ENCODE assay signal across 33 cellular contexts in the genomic region with DNA sequence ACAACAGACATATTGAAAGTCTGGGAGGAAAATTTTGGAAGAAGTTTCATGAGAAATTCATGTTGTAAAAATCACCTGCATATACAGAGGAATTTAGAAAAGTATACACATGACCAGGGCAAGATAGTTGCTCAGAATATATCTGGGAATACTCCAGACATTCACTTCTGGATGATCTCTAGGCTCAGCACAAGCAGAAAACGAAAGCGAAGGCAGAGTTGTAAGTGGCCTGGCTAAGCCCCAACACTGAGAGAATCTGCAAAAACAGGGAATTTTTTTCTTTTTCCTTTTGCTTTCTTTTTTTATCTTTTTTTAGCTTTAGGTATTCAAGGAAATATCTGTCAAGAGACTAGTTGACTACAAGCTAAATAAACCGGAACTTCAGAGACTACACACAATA.
"Had no signal": no experiment of that assay in that cellular context is flagged by ENCODE, and none has a peak within 500 bp of the region (broad histone marks: within the 10 kb centered on the region; RNA-seq: fewer than 3 reads in every experiment).

No MANE protein-coding gene starts in this region.

- H3K9me3 Mint-ChIP-seq: activated CD4-positive, alpha-beta memory T cell treated with anti-CD3 and anti-CD28 coated beads, Interleukin-2, amount 10 ng/mL, durations not matched to agents 7 days and 5 days had no signal

- DNase-seq: activated CD4-positive, alpha-beta memory T cell treated with anti-CD3 and anti-CD28 coated beads, Interleukin-2, amount 10 ng/mL, durations not matched to agents 7 days and 5 days; activated CD4-positive, alpha-beta T cell treated with anti-CD3 and anti-CD28 coated beads for 1 hour; activated CD4-positive, alpha-beta T cell treated with anti-CD3 and anti-CD28 coated beads for 48 hours; activated CD4-positive, CD25-positive, alpha-beta regulatory T cell; activated CD8-positive, alpha-beta memory T cell treated with anti-CD3 and anti-CD28 coated beads for 24 hours; activated CD8-positive, alpha-beta memory T cell treated with anti-CD3 and anti-CD28 coated beads, Interleukin-2, amount 10 ng/mL, durations not matched to agents 7 days and 5 days; activated CD8-positive, alpha-beta memory T cell treated with anti-CD3 and anti-CD28 coated beads, Interleukin-2, amount 50 U/mL, for 48 hours; activated effector memory CD4-positive, alpha-beta T cell treated with anti-CD3 and anti-CD28 coated beads, Interleukin-2, amount 50 U/mL, for 16 hours; activated naive CD4-positive, alpha-beta T cell; activated naive CD4-positive, alpha-beta T cell treated with anti-CD3 and anti-CD28 coated beads, Interleukin-2, amount 50 U/mL, for 16 hours; activated naive CD8-positive, alpha-beta T cell treated with anti-CD3 and anti-CD28 coated beads for 36 hours; activated T-cell treated with anti-CD3 and anti-CD28 coated beads, Interleukin-2, amount 50 U/mL, for 72 hours; amygdala; body of pancreas; NCI-H1105; NCI-H1417 treated with DMSO at 0.1 percent for 48 hours; NCI-H1930; NCI-H2081 treated with DMSO at 0.1 percent for 48 hours; NCI-H226; NCI-H446 treated with DMSO at 0.1 percent for 48 hours; NCI-H524; NCI-H69; NCI-H82; SHP77; SJCRH30; T1000; WERI-Rb-1 had no signal

- H3K36me3 Mint-ChIP-seq: activated CD8-positive, alpha-beta memory T cell treated with anti-CD3 and anti-CD28 coated beads, Interleukin-2, amount 10 ng/mL, durations not matched to agents 7 days and 5 days; activated naive CD8-positive, alpha-beta T cell treated with anti-CD3 and anti-CD28 coated beads for 36 hours had no signal

- H3K4me3 Mint-ChIP-seq: activated CD4-positive, alpha-beta memory T cell treated with anti-CD3 and anti-CD28 coated beads, Interleukin-2, amount 10 ng/mL, durations not matched to agents 7 days and 5 days; activated CD8-positive, alpha-beta memory T cell treated with anti-CD3 and anti-CD28 coated beads, Interleukin-2, amount 10 ng/mL, durations not matched to agents 7 days and 5 days; activated naive CD8-positive, alpha-beta T cell treated with anti-CD3 and anti-CD28 coated beads for 36 hours; activated T-cell treated with anti-CD3 and anti-CD28 coated beads, Interleukin-2, amount 50 U/mL, for 72 hours; activated T-helper 17 cell treated with anti-CD3 and anti-CD28 coated beads, Interleukin-2, amount 50 U/mL, for 72 hours had no signal

- H3K27me3 ChIP-seq: ascending aorta, body of pancreas, SJCRH30 had no signal

- FAIRE-seq: K562 had no signal

- H3K36me3 ChIP-seq: ascending aorta, breast epithelium, SJCRH30, WERI-Rb-1 had no signal

- ATAC-seq: activated CD8-positive, alpha-beta memory T cell treated with anti-CD3 and anti-CD28 coated beads, Interleukin-2, amount 10 ng/mL, durations not matched to agents 7 days and 5 days; activated T-cell treated with anti-CD3 and anti-CD28 coated beads, Interleukin-2, amount 50 U/mL, for 72 hours; activated T-helper 17 cell treated with anti-CD3 and anti-CD28 coated beads, Interleukin-2, amount 50 U/mL, for 72 hours; body of pancreas; K562; Panc1 had no signal

- H3K27ac ChIP-seq: ascending aorta, body of pancreas, breast epithelium, SJCRH30, SK-N-MC, WERI-Rb-1 had no signal

- H3K27ac Mint-ChIP-seq: activated CD4-positive, alpha-beta memory T cell treated with anti-CD3 and anti-CD28 coated beads, Interleukin-2, amount 10 ng/mL, durations not matched to agents 7 days and 5 days; activated CD8-positive, alpha-beta memory T cell treated with anti-CD3 and anti-CD28 coated beads, Interleukin-2, amount 10 ng/mL, durations not matched to agents 7 days and 5 days; activated naive CD8-positive, alpha-beta T cell treated with anti-CD3 and anti-CD28 coated beads for 36 hours; activated T-cell treated with anti-CD3 and anti-CD28 coated beads, Interleukin-2, amount 50 U/mL, for 72 hours; activated T-helper 17 cell treated with anti-CD3 and anti-CD28 coated beads, Interleukin-2, amount 50 U/mL, for 72 hours had no signal

- H3K9me3 ChIP-seq: ascending aorta, body of pancreas, SJCRH30 had no signal

- H3K27me3 Mint-ChIP-seq: activated CD4-positive, alpha-beta memory T cell treated with anti-CD3 and anti-CD28 coated beads, Interleukin-2, amount 10 ng/mL, durations not matched to agents 7 days and 5 days; activated CD8-positive, alpha-beta memory T cell treated with anti-CD3 and anti-CD28 coated beads, Interleukin-2, amount 10 ng/mL, durations not matched to agents 7 days and 5 days; activated naive CD8-positive, alpha-beta T cell treated with anti-CD3 and anti-CD28 coated beads for 36 hours; activated T-helper 17 cell treated with anti-CD3 and anti-CD28 coated beads, Interleukin-2, amount 50 U/mL, for 72 hours had no signal

- H3K4me3 ChIP-seq: body of pancreas, K562, SJCRH30, SK-N-MC had no signal

- H3K4me1 ChIP-seq: ascending aorta, body of pancreas, breast epithelium, SJCRH30 had no signal

- H3K4me1 Mint-ChIP-seq: activated CD4-positive, alpha-beta memory T cell treated with anti-CD3 and anti-CD28 coated beads, Interleukin-2, amount 10 ng/mL, durations not matched to agents 7 days and 5 days; activated CD8-positive, alpha-beta memory T cell treated with anti-CD3 and anti-CD28 coated beads, Interleukin-2, amount 10 ng/mL, durations not matched to agents 7 days and 5 days; activated naive CD8-positive, alpha-beta T cell treated with anti-CD3 and anti-CD28 coated beads for 36 hours; activated T-helper 17 cell treated with anti-CD3 and anti-CD28 coated beads, Interleukin-2, amount 50 U/mL, for 72 hours had no signal
